ENCODE assay signal across 23 cellular contexts in genomic region chr19:42071247-42071646, GRCh38. TPM values are rescaled to one million over a fixed set of nuclear protein-coding genes. Genes with fewer than 3 reads are reported as not detected.
"Had no signal": no experiment of that assay in that cellular context is flagged by ENCODE, and none has a peak within 500 bp of the region (broad histone marks: within the 10 kb centered on the region; RNA-seq: fewer than 3 reads in every experiment).

No MANE protein-coding gene starts in this region.

- H3K4me1 ChIP-seq: colonic mucosa had no signal

- H3K36me3 Mint-ChIP-seq: activated naive CD8-positive, alpha-beta T cell had no signal

- ATAC-seq: gastrocnemius medialis, right cardiac atrium had no signal

- H3K27ac Mint-ChIP-seq: activated B cell treated with CpG ODN at 0.5 μM for 24 hours; activated naive CD8-positive, alpha-beta T cell had no signal

- H3K4me3 Mint-ChIP-seq: activated B cell treated with CpG ODN at 0.5 μM for 24 hours; activated naive CD8-positive, alpha-beta T cell; T-helper 1 cell treated with Interleukin-12 subunit alpha and Interleukin-12 subunit beta and Interleukin-4 antibody, amounts not matched to agents 30 μg/mL and 1 μg/mL, for 36 hours had no signal

- H3K9me3 Mint-ChIP-seq: activated B cell treated with CpG ODN at 0.5 μM for 24 hours; neural crest cell; T-helper 1 cell treated with Interleukin-12 subunit alpha and Interleukin-12 subunit beta and Interleukin-4 antibody, amounts not matched to agents 30 μg/mL and 1 μg/mL, for 36 hours had no signal

- H3K4me2 ChIP-seq: hepatocyte had no signal

- H3K27me3 ChIP-seq: cardiac muscle cell had no signal

- H3K4me3 ChIP-seq: cardiac muscle cell, colonic mucosa, gastrocnemius medialis, hepatocyte, spleen, tibial nerve had no signal

- H2AFZ ChIP-seq: hepatocyte had no signal

- H3K9me3 ChIP-seq: colonic mucosa, gastrocnemius medialis, spleen, tibial nerve had no signal

- H3K36me3 ChIP-seq: cardiac muscle cell, colonic mucosa, gastrocnemius medialis, spleen, tibial nerve had no signal

- DNase-seq: activated B cell treated with CpG ODN at 0.5 μM for 24 hours; activated CD4-positive, alpha-beta T cell treated with anti-CD3 and anti-CD28 coated beads, Interleukin-2, amount 50 U/mL, for 4 hours; activated effector memory CD4-positive, alpha-beta T cell treated with Interleukin-2 at 50 U/mL for 16 hours; activated naive CD4-positive, alpha-beta T cell treated with Interleukin-2 at 50 U/mL for 16 hours; anterior cingulate cortex; cerebellar nuclear complex; colonic mucosa; effector CD8-positive, alpha-beta T cell; erythroblast; gastrocnemius medialis; islet precursor cell; mammary epithelial cell; right cardiac atrium; spleen; stimulated activated naive CD4-positive, alpha-beta T cell treated with Interleukin-2 at 50 U/mL for 16 hours; T1000 had no signal

- H3K27me3 Mint-ChIP-seq: activated naive CD8-positive, alpha-beta T cell had no signal

- H3K27ac ChIP-seq: cardiac muscle cell, colonic mucosa, gastrocnemius medialis, hepatocyte, spleen, tibial nerve had no signal

RNA-seq across cellular contexts. Expression of gene GRIK5, which starts 1.2 kb away (rescaled TPM):
- total RNA-seq: dermis microvascular lymphatic vessel endothelial cell had no signal
